8 cellular contexts compared by ENCODE assay signal in the genomic region with DNA sequence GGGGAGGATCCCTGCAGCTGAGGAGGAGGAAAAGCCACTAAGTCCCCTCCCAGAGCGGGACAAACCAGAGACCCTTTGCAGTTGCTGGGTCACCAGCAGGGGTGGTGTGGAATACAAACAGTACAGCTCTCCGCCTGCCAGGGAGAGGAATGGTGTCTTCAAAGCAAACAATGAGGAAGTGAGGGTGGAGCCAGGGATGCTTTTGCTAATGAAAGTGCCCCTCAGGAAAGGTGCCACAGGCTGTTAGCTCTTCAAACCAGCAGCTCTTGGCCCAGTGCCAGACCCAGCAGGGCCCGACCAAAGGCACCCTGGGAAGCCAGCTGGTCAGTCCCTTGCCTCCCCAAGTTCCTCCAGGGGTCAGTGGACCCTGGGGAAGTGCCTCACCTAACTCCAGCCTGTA.
DNase-seq lines count a peak whose midpoint lies in the region; ATAC-seq and TF ChIP-seq lines count a peak whose summit lies in the region.
"Had no signal": no experiment of that assay in that cellular context is flagged by ENCODE, and none has a peak within 500 bp of the region (broad histone marks: within the 10 kb centered on the region; RNA-seq: fewer than 3 reads in every experiment).

No MANE protein-coding gene starts in this region.

- DNase-seq in GM23338 (ENCODE audit: low spot score) (peak; percentile 74), NCI-H2081 treated with DMSO at 0.1 percent for 48 hours (lab: John Stamatoyannopoulos, UW) (peak; percentile 5), sciatic nerve (ENCODE audit: low spot score) (no peak), putamen (ENCODE audit: low spot score) (no peak)
- no peak for DNase-seq in central memory CD8-positive, alpha-beta T cell (ENCODE audit: low spot score in 2 of 2)
- peak; percentile 12 for DNase-seq in stimulated activated naive CD8-positive, alpha-beta T cell treated with anti-CD3 and anti-CD28 coated beads, Interleukin-15, Interleukin-2, amounts not matched to agents 100 U/mL and 50 U/mL, for 24 hours
- DNase-seq in stimulated activated CD4-positive, alpha-beta T cell treated with anti-CD3 and anti-CD28 coated beads, Interleukin-1b, Interleukin-23, amount 100 ng/mL, for 48 hours, result no peak

- intact Hi-C loops in sciatic nerve (cut with DNase I), result no loop called here

- peaks cover 8% of the 10 kb centered on the region for H3K27me3 Mint-ChIP-seq in GM23338 (ENCODE audit: insufficient read depth, low read depth, poor library complexity)
- no peaks in the 10 kb centered on the region for H3K27me3 Mint-ChIP-seq in central memory CD8-positive, alpha-beta T cell
- H3K27me3 Mint-ChIP-seq: activated naive CD4-positive, alpha-beta T cell treated with anti-CD3 and anti-CD28 coated beads, Interleukin-2, amount 50 U/mL, for 24 hours had no signal

- no peaks in the 10 kb centered on the region for H3F3A ChIP-seq in GM23338 (replicated peaks; ENCODE audit: low read depth)

- H3K79me2 ChIP-seq in GM23338 (replicated peaks; ENCODE audit: insufficient read depth), result no peaks in the 10 kb centered on the region

- no peak overlapping the region for H2AFZ ChIP-seq in GM23338

- H3K4me1 ChIP-seq in GM23338 (ENCODE audit: insufficient read depth), result peaks cover 36% of the 10 kb centered on the region

- no peaks in the 10 kb centered on the region for H3K9me2 ChIP-seq in GM23338 (ENCODE audit: insufficient read depth)

- no peak overlapping the region for H3K4me3 Mint-ChIP-seq in GM23338
- H3K4me3 Mint-ChIP-seq in central memory CD8-positive, alpha-beta T cell, result no peak overlapping the region
- H3K4me3 Mint-ChIP-seq: activated naive CD4-positive, alpha-beta T cell treated with anti-CD3 and anti-CD28 coated beads, Interleukin-2, amount 50 U/mL, for 24 hours had no signal

- H3K4me1 Mint-ChIP-seq in GM23338, result peaks cover 37% of the 10 kb centered on the region
- peaks cover 13% of the 10 kb centered on the region for H3K4me1 Mint-ChIP-seq in central memory CD8-positive, alpha-beta T cell

- H3K27ac ChIP-seq in GM23338 (ENCODE audit: low read depth), result 0 out of 2 replicates have a peak overlapping the region, but pooled peaks have one; percentile 64

- H3K27me3 ChIP-seq in GM23338 (ENCODE audit: insufficient read depth), result no peaks in the 10 kb centered on the region

- no peaks in the 10 kb centered on the region for H4K20me1 ChIP-seq in GM23338 (replicated peaks; ENCODE audit: insufficient read depth)

- peak; percentile 82 for ATAC-seq in GM23338
- no peak for ATAC-seq in central memory CD8-positive, alpha-beta T cell (replicated peaks; ENCODE audit: extremely low read depth, poor library complexity, severe bottlenecking)
- no peak for ATAC-seq in stimulated activated naive CD8-positive, alpha-beta T cell treated with anti-CD3 and anti-CD28 coated beads, Interleukin-15, Interleukin-2, amounts not matched to agents 100 U/mL and 50 U/mL, for 24 hours
- no peak for ATAC-seq in sciatic nerve

- no peaks in the 10 kb centered on the region for H3K36me3 ChIP-seq in GM23338 (ENCODE audit: insufficient read depth)

- H3K4me3 ChIP-seq in GM23338, result no peak overlapping the region

- peak overlapping the region; percentile 16; the same call in 1 of the 2 replicates for H3K4me2 ChIP-seq in GM23338

- no peak overlapping the region for H3K27ac Mint-ChIP-seq in GM23338
- H3K27ac Mint-ChIP-seq in central memory CD8-positive, alpha-beta T cell (ENCODE audit: low read depth), result peak overlapping the region; percentile 0
- H3K27ac Mint-ChIP-seq: activated naive CD4-positive, alpha-beta T cell treated with anti-CD3 and anti-CD28 coated beads, Interleukin-2, amount 50 U/mL, for 24 hours had no signal

- H3K36me3 Mint-ChIP-seq in GM23338 (ENCODE audit: low read depth), result peaks cover 5% of the 10 kb centered on the region; the same call in 2 of the 3 replicates
- H3K36me3 Mint-ChIP-seq in central memory CD8-positive, alpha-beta T cell (ENCODE audit: insufficient read depth), result peaks cover 3% of the 10 kb centered on the region

- TF ChIP-seq CTCF in GM23338 (conservative IDR thresholded peaks at IDR 0.05; ENCODE audit: low read depth in 2 of 2), result 0 out of 4 replicates have a peak, but pooled peaks of 1 of the 2 experiments have one; percentile 9

- H3K9me3 Mint-ChIP-seq in GM23338, result no peaks in the 10 kb centered on the region
- H3K9me3 Mint-ChIP-seq in central memory CD8-positive, alpha-beta T cell, result no peaks in the 10 kb centered on the region
- H3K9me3 Mint-ChIP-seq: activated naive CD4-positive, alpha-beta T cell treated with anti-CD3 and anti-CD28 coated beads, Interleukin-2, amount 50 U/mL, for 24 hours had no signal

TF ChIP-seq in GM23338, 12 proteins besides CTCF, POLR2A, EP300 and RAD21:
- no peak for TF ChIP-seq CREB1 (CRISPR knock-in tag; IDR thresholded peaks at IDR 0.05; ENCODE audit: low read depth)
- TF ChIP-seq, protein P1, sequence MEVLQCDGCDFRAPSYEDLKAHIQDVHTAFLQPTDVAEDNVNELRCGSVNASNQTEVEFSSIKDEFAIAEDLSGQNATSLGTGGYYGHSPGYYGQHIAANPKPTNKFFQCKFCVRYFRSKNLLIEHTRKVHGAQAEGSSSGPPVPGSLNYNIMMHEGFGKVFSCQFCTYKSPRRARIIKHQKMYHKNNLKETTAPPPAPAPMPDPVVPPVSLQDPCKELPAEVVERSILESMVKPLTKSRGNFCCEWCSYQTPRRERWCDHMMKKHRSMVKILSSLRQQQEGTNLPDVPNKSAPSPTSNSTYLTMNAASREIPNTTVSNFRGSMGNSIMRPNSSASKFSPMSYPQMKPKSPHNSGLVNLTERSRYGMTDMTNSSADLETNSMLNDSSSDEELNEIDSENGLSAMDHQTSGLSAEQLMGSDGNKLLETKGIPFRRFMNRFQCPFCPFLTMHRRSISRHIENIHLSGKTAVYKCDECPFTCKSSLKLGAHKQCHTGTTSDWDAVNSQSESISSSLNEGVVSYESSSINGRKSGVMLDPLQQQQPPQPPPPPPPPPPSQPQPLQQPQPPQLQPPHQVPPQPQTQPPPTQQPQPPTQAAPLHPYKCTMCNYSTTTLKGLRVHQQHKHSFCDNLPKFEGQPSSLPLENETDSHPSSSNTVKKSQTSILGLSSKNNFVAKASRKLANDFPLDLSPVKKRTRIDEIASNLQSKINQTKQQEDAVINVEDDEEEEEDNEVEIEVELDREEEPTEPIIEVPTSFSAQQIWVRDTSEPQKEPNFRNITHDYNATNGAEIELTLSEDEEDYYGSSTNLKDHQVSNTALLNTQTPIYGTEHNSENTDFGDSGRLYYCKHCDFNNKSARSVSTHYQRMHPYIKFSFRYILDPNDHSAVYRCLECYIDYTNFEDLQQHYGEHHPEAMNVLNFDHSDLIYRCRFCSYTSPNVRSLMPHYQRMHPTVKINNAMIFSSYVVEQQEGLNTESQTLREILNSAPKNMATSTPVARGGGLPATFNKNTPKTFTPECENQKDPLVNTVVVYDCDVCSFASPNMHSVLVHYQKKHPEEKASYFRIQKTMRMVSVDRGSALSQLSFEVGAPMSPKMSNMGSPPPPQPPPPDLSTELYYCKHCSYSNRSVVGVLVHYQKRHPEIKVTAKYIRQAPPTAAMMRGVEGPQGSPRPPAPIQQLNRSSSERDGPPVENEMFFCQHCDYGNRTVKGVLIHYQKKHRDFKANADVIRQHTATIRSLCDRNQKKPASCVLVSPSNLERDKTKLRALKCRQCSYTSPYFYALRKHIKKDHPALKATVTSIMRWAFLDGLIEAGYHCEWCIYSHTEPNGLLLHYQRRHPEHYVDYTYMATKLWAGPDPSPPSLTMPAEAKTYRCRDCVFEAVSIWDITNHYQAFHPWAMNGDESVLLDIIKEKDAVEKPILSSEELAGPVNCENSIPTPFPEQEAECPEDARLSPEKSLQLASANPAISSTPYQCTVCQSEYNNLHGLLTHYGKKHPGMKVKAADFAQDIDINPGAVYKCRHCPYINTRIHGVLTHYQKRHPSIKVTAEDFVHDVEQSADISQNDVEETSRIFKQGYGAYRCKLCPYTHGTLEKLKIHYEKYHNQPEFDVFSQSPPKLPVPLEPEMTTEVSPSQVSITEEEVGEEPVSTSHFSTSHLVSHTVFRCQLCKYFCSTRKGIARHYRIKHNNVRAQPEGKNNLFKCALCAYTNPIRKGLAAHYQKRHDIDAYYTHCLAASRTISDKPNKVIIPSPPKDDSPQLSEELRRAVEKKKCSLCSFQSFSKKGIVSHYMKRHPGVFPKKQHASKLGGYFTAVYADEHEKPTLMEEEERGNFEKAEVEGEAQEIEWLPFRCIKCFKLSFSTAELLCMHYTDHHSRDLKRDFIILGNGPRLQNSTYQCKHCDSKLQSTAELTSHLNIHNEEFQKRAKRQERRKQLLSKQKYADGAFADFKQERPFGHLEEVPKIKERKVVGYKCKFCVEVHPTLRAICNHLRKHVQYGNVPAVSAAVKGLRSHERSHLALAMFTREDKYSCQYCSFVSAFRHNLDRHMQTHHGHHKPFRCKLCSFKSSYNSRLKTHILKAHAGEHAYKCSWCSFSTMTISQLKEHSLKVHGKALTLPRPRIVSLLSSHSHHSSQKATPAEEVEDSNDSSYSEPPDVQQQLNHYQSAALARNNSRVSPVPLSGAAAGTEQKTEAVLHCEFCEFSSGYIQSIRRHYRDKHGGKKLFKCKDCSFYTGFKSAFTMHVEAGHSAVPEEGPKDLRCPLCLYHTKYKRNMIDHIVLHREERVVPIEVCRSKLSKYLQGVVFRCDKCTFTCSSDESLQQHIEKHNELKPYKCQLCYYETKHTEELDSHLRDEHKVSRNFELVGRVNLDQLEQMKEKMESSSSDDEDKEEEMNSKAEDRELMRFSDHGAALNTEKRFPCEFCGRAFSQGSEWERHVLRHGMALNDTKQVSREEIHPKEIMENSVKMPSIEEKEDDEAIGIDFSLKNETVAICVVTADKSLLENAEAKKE (CRISPR knock-in tag; IDR thresholded peaks at IDR 0.05), result no peak

Comparison
In these comparisons a context has a peak if more than half of its experiments do, and no peak if none do; other contexts are left out.
1. DNase-seq: peak in GM23338 (single experiment), NCI-H2081 treated with DMSO at 0.1 percent for 48 hours (single experiment) and stimulated activated naive CD8-positive, alpha-beta T cell treated with anti-CD3 and anti-CD28 coated beads, Interleukin-15, Interleukin-2, amounts not matched to agents 100 U/mL and 50 U/mL, for 24 hours (single experiment); none in central memory CD8-positive, alpha-beta T cell (0 of 2), sciatic nerve (single experiment), stimulated activated CD4-positive, alpha-beta T cell treated with anti-CD3 and anti-CD28 coated beads, Interleukin-1b, Interleukin-23, amount 100 ng/mL, for 48 hours (single experiment) and putamen (single experiment).